8 cellular contexts compared by ENCODE assay signal in genomic region chr1:92858564-92859399, GRCh38. TPM values are rescaled to one million over a fixed set of nuclear protein-coding genes. Genes with fewer than 3 reads are reported as not detected.
A peak's percentile ranks its signal among the peaks of the same experiment; 100 is the strongest.
DNase-seq lines count a peak whose midpoint lies in the region; ATAC-seq and TF ChIP-seq lines count a peak whose summit lies in the region.

No MANE protein-coding gene starts in this region.

- no peaks in the 10 kb centered on the region for H3K4me1 ChIP-seq in endocrine pancreas (ENCODE audit: control insufficient read depth, insufficient read depth, low read length)
- peaks cover 3% of the 10 kb centered on the region for H3K4me1 ChIP-seq in suprapubic skin

- H3K9me3 ChIP-seq in endocrine pancreas (ENCODE audit: control insufficient read depth, low read length) (no peaks in the 10 kb centered on the region), suprapubic skin (no peaks in the 10 kb centered on the region)

- ATAC-seq in HG03342 (IDR thresholded peaks at IDR 0.05; ENCODE audit: unreplicated experiment) = peak; percentile 61

- H3K4me3 Mint-ChIP-seq in activated CD4-positive, alpha-beta T cell treated with anti-CD3 and anti-CD28 coated beads, Interleukin-2, amount 10 ng/mL, durations not matched to agents 24 days and 14 days = peak overlapping the region; percentile 64
- no peak overlapping the region for H3K4me3 Mint-ChIP-seq in mesothelial cell of epicardium

- no peaks in the 10 kb centered on the region for H3K36me3 ChIP-seq in endocrine pancreas (ENCODE audit: control insufficient read depth, insufficient read depth, low read length)
- H3K36me3 ChIP-seq in suprapubic skin = no peaks in the 10 kb centered on the region

- H3K9me3 Mint-ChIP-seq in activated CD4-positive, alpha-beta T cell treated with anti-CD3 and anti-CD28 coated beads, Interleukin-2, amount 10 ng/mL, durations not matched to agents 24 days and 14 days = no peaks in the 10 kb centered on the region
- peaks cover 10% of the 10 kb centered on the region for H3K9me3 Mint-ChIP-seq in mesothelial cell of epicardium

- H3K27me3 ChIP-seq in endocrine pancreas (ENCODE audit: control insufficient read depth, insufficient read depth, low read length) (no peaks in the 10 kb centered on the region), suprapubic skin (no peaks in the 10 kb centered on the region)

- no peak for TF ChIP-seq EP300 in suprapubic skin (IDR thresholded peaks at IDR 0.05)

- no peaks in the 10 kb centered on the region for H3K27me3 Mint-ChIP-seq in activated CD4-positive, alpha-beta T cell treated with anti-CD3 and anti-CD28 coated beads, Interleukin-2, amount 10 ng/mL, durations not matched to agents 24 days and 14 days
- H3K27me3 Mint-ChIP-seq in mesothelial cell of epicardium (ENCODE audit: low read depth) = no peaks in the 10 kb centered on the region

- H3K9ac ChIP-seq in endocrine pancreas (ENCODE audit: control insufficient read depth, insufficient read depth, low read length) = peak overlapping the region; percentile 19

- H3K27ac Mint-ChIP-seq in activated CD4-positive, alpha-beta T cell treated with anti-CD3 and anti-CD28 coated beads, Interleukin-2, amount 10 ng/mL, durations not matched to agents 24 days and 14 days = peak overlapping the region; percentile 42
- no peak overlapping the region for H3K27ac Mint-ChIP-seq in mesothelial cell of epicardium

- peak; percentile 48 for DNase-seq in A172 (ENCODE audit: low spot score)
- peak; percentile 80 for DNase-seq in NCI-H460 (ENCODE audit: extremely low read depth, low read depth)
- peak; percentile 91 for DNase-seq in activated CD4-positive, alpha-beta T cell treated with anti-CD3 and anti-CD28 coated beads, Interleukin-2, amount 10 ng/mL, durations not matched to agents 24 days and 14 days
- peak in 1 of 2 experiments; percentile 51 for DNase-seq in mesothelial cell of epicardium (ENCODE audit: low spot score in 2 of 2, unreplicated experiment in 2 of 2)
- no peak for DNase-seq in suprapubic skin (ENCODE audit: low spot score in 2 of 2)

- WGBS in suprapubic skin = 19% methylated on average over 13 of the region's 13 CpGs

- TF ChIP-seq POLR2A in suprapubic skin (IDR thresholded peaks at IDR 0.05) = no peak

- TF ChIP-seq CTCF in GM12874 (IDR thresholded peaks at IDR 0.05; ENCODE audit: insufficient read depth, low read depth, low read length) = peak; percentile 67; the same call in 1 of the 2 replicates
- TF ChIP-seq CTCF in mesothelial cell of epicardium (IDR thresholded peaks at IDR 0.05; ENCODE audit: unreplicated experiment) = peak; percentile 93
- peak; percentile 79 to 99 for TF ChIP-seq CTCF in suprapubic skin (IDR thresholded peaks at IDR 0.05)

- intact Hi-C loops in activated CD4-positive, alpha-beta T cell treated with anti-CD3 and anti-CD28 coated beads, Interleukin-2, amount 10 ng/mL, durations not matched to agents 24 days and 14 days (cut with micrococcal nuclease) = loop anchor here (1.0 kb wide), 2 partner anchors 102 to 136 kb away; no protein-coding TSS in a partner anchor

- peaks cover 12% of the 10 kb centered on the region for H3K36me3 Mint-ChIP-seq in activated CD4-positive, alpha-beta T cell treated with anti-CD3 and anti-CD28 coated beads, Interleukin-2, amount 10 ng/mL, durations not matched to agents 24 days and 14 days (ENCODE audit: low read depth)
- H3K36me3 Mint-ChIP-seq in mesothelial cell of epicardium = peaks cover 6% of the 10 kb centered on the region

- no peak overlapping the region for H3K27ac ChIP-seq in suprapubic skin

- H3K4me1 Mint-ChIP-seq in activated CD4-positive, alpha-beta T cell treated with anti-CD3 and anti-CD28 coated beads, Interleukin-2, amount 10 ng/mL, durations not matched to agents 24 days and 14 days = peaks cover 20% of the 10 kb centered on the region
- H3K4me1 Mint-ChIP-seq in mesothelial cell of epicardium = peaks cover 13% of the 10 kb centered on the region

- H3K4me3 ChIP-seq in endocrine pancreas (ENCODE audit: control insufficient read depth, insufficient read depth, low read length) (peak overlapping the region; percentile 65), suprapubic skin (peak overlapping the region; percentile 7)

RNA-seq across cellular contexts. Expression of gene RPL5, which starts 26.9 kb away (rescaled TPM):
- 799 and 911 TPM in 2 replicates for total RNA-seq in A172 (2014; rRNA removed; shearing (Covaris generic))
- total RNA-seq in NCI-H460 (2014; rRNA removed; shearing (Covaris generic)) = 2,917 and 2,947 TPM in 2 replicates
- polyA plus RNA-seq in NCI-H460 (2014; cell fraction: nucleus; rRNA removed) = 1,387 and 1,419 TPM in 2 replicates
- 1,231 and 1,282 TPM in 2 replicates for total RNA-seq in activated CD4-positive, alpha-beta T cell treated with anti-CD3 and anti-CD28 coated beads, Interleukin-2, amount 10 ng/mL, durations not matched to agents 24 days and 14 days
- total RNA-seq in mesothelial cell of epicardium (1,556 to 1,645 TPM (median 1,628 TPM) in 3 replicates), suprapubic skin (1,000 to 10,000 TPM; 1,150 to 1,809 (median 1,593) TPM)

Comparison
In these comparisons a context has a peak if more than half of its experiments do, and no peak if none do; other contexts are left out.
1. DNase-seq: peak in A172 (single experiment), NCI-H460 (single experiment) and activated CD4-positive, alpha-beta T cell treated with anti-CD3 and anti-CD28 coated beads, Interleukin-2, amount 10 ng/mL, durations not matched to agents 24 days and 14 days (single experiment); none in suprapubic skin (0 of 2).
2. Peak in every context shown above with its lines, with median percentiles within 50 percentile points of each other: CTCF ChIP-seq.